In the genomic region with DNA sequence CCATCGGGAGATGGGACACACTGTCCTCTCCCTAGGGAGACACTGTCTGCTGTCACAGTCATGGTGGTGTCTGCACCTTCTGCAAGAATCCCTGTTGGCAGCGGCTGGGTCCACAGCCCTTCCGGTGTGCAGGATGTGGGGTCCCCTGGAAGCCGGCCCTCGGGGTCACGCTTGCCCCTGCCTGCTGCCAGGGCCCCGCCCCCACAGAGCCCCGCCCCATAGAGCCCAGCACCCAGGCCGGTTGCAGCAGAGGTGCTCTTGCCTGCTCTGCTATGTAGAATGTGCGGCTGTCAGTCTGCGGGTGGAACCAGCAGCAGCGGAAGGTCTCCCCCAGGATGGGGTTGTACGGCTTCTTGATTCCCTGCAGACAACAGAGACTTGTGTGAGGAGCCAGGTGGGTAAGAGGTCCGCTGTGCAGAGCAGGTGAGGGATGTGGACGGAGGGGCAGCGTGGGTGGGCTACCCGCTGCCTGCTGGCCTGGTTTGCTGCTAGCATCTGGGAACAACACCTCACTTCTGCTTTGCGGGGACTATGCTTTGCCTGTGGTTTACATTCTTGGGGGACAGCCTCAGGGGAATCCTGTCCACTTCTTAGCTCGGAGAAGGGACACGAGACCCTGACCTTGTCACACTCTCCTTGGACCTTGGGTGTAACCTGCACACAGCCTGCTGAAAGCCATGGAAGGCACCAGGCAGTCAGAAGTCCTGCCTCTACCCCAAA, we compare ENCODE assay signal across 1 cellular context.
TF ChIP-seq lines count a peak whose summit lies in the region.

No MANE protein-coding gene starts in this region.

TF ChIP-seq in GM23338, 12 proteins besides CTCF, POLR2A, EP300 and RAD21 (continued from another document):
- TF ChIP-seq, protein P1, sequence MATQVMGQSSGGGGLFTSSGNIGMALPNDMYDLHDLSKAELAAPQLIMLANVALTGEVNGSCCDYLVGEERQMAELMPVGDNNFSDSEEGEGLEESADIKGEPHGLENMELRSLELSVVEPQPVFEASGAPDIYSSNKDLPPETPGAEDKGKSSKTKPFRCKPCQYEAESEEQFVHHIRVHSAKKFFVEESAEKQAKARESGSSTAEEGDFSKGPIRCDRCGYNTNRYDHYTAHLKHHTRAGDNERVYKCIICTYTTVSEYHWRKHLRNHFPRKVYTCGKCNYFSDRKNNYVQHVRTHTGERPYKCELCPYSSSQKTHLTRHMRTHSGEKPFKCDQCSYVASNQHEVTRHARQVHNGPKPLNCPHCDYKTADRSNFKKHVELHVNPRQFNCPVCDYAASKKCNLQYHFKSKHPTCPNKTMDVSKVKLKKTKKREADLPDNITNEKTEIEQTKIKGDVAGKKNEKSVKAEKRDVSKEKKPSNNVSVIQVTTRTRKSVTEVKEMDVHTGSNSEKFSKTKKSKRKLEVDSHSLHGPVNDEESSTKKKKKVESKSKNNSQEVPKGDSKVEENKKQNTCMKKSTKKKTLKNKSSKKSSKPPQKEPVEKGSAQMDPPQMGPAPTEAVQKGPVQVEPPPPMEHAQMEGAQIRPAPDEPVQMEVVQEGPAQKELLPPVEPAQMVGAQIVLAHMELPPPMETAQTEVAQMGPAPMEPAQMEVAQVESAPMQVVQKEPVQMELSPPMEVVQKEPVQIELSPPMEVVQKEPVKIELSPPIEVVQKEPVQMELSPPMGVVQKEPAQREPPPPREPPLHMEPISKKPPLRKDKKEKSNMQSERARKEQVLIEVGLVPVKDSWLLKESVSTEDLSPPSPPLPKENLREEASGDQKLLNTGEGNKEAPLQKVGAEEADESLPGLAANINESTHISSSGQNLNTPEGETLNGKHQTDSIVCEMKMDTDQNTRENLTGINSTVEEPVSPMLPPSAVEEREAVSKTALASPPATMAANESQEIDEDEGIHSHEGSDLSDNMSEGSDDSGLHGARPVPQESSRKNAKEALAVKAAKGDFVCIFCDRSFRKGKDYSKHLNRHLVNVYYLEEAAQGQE (IDR thresholded peaks at IDR 0.05; ENCODE audit: unreplicated experiment), result no peak
- no peak for TF ChIP-seq CREB1 (CRISPR knock-in tag; IDR thresholded peaks at IDR 0.05; ENCODE audit: low read depth)
- TF ChIP-seq JUNB (IDR thresholded peaks at IDR 0.05; ENCODE audit: unreplicated experiment), result no peak
- TF ChIP-seq ZNF331 (CRISPR knock-in tag; IDR thresholded peaks at IDR 0.05; ENCODE audit: low read depth), result no peak
- no peak for TF ChIP-seq POLR2AphosphoS5 (IDR thresholded peaks at IDR 0.05; ENCODE audit: low read depth)
- no peak for TF ChIP-seq NANOG (IDR thresholded peaks at IDR 0.05; ENCODE audit: borderline replicate concordance)
- no peak for TF ChIP-seq ETS1 (IDR thresholded peaks at IDR 0.05)
- TF ChIP-seq, protein P2, sequence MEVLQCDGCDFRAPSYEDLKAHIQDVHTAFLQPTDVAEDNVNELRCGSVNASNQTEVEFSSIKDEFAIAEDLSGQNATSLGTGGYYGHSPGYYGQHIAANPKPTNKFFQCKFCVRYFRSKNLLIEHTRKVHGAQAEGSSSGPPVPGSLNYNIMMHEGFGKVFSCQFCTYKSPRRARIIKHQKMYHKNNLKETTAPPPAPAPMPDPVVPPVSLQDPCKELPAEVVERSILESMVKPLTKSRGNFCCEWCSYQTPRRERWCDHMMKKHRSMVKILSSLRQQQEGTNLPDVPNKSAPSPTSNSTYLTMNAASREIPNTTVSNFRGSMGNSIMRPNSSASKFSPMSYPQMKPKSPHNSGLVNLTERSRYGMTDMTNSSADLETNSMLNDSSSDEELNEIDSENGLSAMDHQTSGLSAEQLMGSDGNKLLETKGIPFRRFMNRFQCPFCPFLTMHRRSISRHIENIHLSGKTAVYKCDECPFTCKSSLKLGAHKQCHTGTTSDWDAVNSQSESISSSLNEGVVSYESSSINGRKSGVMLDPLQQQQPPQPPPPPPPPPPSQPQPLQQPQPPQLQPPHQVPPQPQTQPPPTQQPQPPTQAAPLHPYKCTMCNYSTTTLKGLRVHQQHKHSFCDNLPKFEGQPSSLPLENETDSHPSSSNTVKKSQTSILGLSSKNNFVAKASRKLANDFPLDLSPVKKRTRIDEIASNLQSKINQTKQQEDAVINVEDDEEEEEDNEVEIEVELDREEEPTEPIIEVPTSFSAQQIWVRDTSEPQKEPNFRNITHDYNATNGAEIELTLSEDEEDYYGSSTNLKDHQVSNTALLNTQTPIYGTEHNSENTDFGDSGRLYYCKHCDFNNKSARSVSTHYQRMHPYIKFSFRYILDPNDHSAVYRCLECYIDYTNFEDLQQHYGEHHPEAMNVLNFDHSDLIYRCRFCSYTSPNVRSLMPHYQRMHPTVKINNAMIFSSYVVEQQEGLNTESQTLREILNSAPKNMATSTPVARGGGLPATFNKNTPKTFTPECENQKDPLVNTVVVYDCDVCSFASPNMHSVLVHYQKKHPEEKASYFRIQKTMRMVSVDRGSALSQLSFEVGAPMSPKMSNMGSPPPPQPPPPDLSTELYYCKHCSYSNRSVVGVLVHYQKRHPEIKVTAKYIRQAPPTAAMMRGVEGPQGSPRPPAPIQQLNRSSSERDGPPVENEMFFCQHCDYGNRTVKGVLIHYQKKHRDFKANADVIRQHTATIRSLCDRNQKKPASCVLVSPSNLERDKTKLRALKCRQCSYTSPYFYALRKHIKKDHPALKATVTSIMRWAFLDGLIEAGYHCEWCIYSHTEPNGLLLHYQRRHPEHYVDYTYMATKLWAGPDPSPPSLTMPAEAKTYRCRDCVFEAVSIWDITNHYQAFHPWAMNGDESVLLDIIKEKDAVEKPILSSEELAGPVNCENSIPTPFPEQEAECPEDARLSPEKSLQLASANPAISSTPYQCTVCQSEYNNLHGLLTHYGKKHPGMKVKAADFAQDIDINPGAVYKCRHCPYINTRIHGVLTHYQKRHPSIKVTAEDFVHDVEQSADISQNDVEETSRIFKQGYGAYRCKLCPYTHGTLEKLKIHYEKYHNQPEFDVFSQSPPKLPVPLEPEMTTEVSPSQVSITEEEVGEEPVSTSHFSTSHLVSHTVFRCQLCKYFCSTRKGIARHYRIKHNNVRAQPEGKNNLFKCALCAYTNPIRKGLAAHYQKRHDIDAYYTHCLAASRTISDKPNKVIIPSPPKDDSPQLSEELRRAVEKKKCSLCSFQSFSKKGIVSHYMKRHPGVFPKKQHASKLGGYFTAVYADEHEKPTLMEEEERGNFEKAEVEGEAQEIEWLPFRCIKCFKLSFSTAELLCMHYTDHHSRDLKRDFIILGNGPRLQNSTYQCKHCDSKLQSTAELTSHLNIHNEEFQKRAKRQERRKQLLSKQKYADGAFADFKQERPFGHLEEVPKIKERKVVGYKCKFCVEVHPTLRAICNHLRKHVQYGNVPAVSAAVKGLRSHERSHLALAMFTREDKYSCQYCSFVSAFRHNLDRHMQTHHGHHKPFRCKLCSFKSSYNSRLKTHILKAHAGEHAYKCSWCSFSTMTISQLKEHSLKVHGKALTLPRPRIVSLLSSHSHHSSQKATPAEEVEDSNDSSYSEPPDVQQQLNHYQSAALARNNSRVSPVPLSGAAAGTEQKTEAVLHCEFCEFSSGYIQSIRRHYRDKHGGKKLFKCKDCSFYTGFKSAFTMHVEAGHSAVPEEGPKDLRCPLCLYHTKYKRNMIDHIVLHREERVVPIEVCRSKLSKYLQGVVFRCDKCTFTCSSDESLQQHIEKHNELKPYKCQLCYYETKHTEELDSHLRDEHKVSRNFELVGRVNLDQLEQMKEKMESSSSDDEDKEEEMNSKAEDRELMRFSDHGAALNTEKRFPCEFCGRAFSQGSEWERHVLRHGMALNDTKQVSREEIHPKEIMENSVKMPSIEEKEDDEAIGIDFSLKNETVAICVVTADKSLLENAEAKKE (CRISPR knock-in tag; IDR thresholded peaks at IDR 0.05), result no peak
- TF ChIP-seq EZH2phosphoT487 (IDR thresholded peaks at IDR 0.05; ENCODE audit: unreplicated experiment), result no peak
